In genomic region chr1:93661829-93662474, GRCh38 we compare ENCODE assay signal across 9 cellular contexts. TPM values are rescaled to one million over a fixed set of nuclear protein-coding genes. Genes with fewer than 3 reads are reported as not detected.
A peak's percentile ranks its signal among the peaks of the same experiment; 100 is the strongest.
DNase-seq lines count a peak whose midpoint lies in the region; ATAC-seq and TF ChIP-seq lines count a peak whose summit lies in the region.
"Had no signal": no experiment of that assay in that cellular context is flagged by ENCODE, and none has a peak within 500 bp of the region (broad histone marks: within the 10 kb centered on the region; RNA-seq: fewer than 3 reads in every experiment).

No MANE protein-coding gene starts in this region.

- peaks cover 43% of the 10 kb centered on the region for H3K4me1 Mint-ChIP-seq in GM23338

- H3K27ac ChIP-seq in GM23338 (ENCODE audit: low read depth) (peak overlapping the region; percentile 6), thyroid gland (peak overlapping the region; percentile 84 to 88 (median 85))

- in situ Hi-C loops in SK-MEL-5 (cut with HindIII; ENCODE audit: low pct_unique_long_range_greater_than_20kb, low sequenced_read_pairs), result no loop called here

- no peak for TF ChIP-seq CTCF in GM23338 (conservative IDR thresholded peaks at IDR 0.05; ENCODE audit: low read depth in 2 of 2)
- TF ChIP-seq CTCF in thyroid gland (IDR thresholded peaks at IDR 0.05), result no peak

- H3F3A ChIP-seq in GM23338 (replicated peaks; ENCODE audit: low read depth), result no peaks in the 10 kb centered on the region

- H3K4me1 ChIP-seq in GM23338 (ENCODE audit: insufficient read depth) (peaks cover 28% of the 10 kb centered on the region), thyroid gland (peaks cover 25 to 45% of the 10 kb centered on the region in 2 donors)

- peak in 1 of 2 donors; percentile 34 for TF ChIP-seq POLR2A in thyroid gland (IDR thresholded peaks at IDR 0.05)

- H4K20me1 ChIP-seq in GM23338 (replicated peaks; ENCODE audit: insufficient read depth), result no peaks in the 10 kb centered on the region

- no peak overlapping the region for H2AFZ ChIP-seq in GM23338

- H3K4me3 Mint-ChIP-seq in GM23338, result no peak overlapping the region
- H3K4me3 Mint-ChIP-seq: stimulated activated naive CD8-positive, alpha-beta T cell treated with anti-CD3 and anti-CD28 coated beads, Interleukin-15, Interleukin-2, amounts not matched to agents 100 ng/mL and 50 ng/mL, for 24 hours had no signal

- H3K36me3 Mint-ChIP-seq in GM23338 (ENCODE audit: low read depth), result peaks cover 22% of the 10 kb centered on the region

- peaks cover 7% of the 10 kb centered on the region for H3K79me2 ChIP-seq in GM23338 (replicated peaks; ENCODE audit: insufficient read depth)

- no peaks in the 10 kb centered on the region for H3K9me3 ChIP-seq in thyroid gland

- no peak for DNase-seq in GM23338 (ENCODE audit: low spot score)
- peak; percentile 41 for DNase-seq in SK-MEL-5 (ENCODE audit: low read depth, low spot score)
- DNase-seq in fibroblast of the conjunctiva (ENCODE audit: low read depth), result peak; percentile 61
- peak; percentile 49 to 50 for DNase-seq in thyroid gland
- DNase-seq in NCI-H510A treated with DMSO at 0.1 percent for 48 hours (lab: John Stamatoyannopoulos, UW), result no peak
- DNase-seq in stimulated activated CD4-positive, alpha-beta T cell treated with anti-CD3 and anti-CD28 coated beads, Interleukin-4, amount 100 ng/mL, for 24 hours, result no peak

- no peaks in the 10 kb centered on the region for H3K27me3 ChIP-seq in GM23338 (ENCODE audit: insufficient read depth)
- no peaks in the 10 kb centered on the region for H3K27me3 ChIP-seq in thyroid gland

- peak overlapping the region; percentile 80 for H3K27ac Mint-ChIP-seq in GM23338
- H3K27ac Mint-ChIP-seq: stimulated activated naive CD8-positive, alpha-beta T cell treated with anti-CD3 and anti-CD28 coated beads, Interleukin-15, Interleukin-2, amounts not matched to agents 100 ng/mL and 50 ng/mL, for 24 hours had no signal

- no peaks in the 10 kb centered on the region for H3K9me2 ChIP-seq in GM23338 (ENCODE audit: insufficient read depth)

- no peak overlapping the region for H3K4me3 ChIP-seq in GM23338
- no peak overlapping the region for H3K4me3 ChIP-seq in thyroid gland (replicated peaks in 1 of 3)

- no peaks in the 10 kb centered on the region for H3K36me3 ChIP-seq in GM23338 (ENCODE audit: insufficient read depth)
- H3K36me3 ChIP-seq in thyroid gland, result no peaks in the 10 kb centered on the region

- no peak overlapping the region for H3K4me2 ChIP-seq in GM23338

- WGBS in thyroid gland, 2 donors, result 33 to 37% methylated on average over 7 of the region's 7 CpGs

- intact Hi-C loops in thyroid gland (cut with DNase I), result no loop called here

- H3K27me3 Mint-ChIP-seq in GM23338 (ENCODE audit: insufficient read depth, low read depth, poor library complexity), result peaks cover 7% of the 10 kb centered on the region
- H3K27me3 Mint-ChIP-seq: stimulated activated naive CD8-positive, alpha-beta T cell treated with anti-CD3 and anti-CD28 coated beads, Interleukin-15, Interleukin-2, amounts not matched to agents 100 ng/mL and 50 ng/mL, for 24 hours had no signal

- no peak for ATAC-seq in GM23338
- no peak for ATAC-seq in HG03095 (IDR thresholded peaks at IDR 0.05; ENCODE audit: unreplicated experiment)
- no peak for ATAC-seq in GM21381 (IDR thresholded peaks at IDR 0.05; ENCODE audit: unreplicated experiment)

- H3K9me3 Mint-ChIP-seq in GM23338, result peaks cover 5% of the 10 kb centered on the region; the same call in 2 of the 3 replicates
- H3K9me3 Mint-ChIP-seq: stimulated activated naive CD8-positive, alpha-beta T cell treated with anti-CD3 and anti-CD28 coated beads, Interleukin-15, Interleukin-2, amounts not matched to agents 100 ng/mL and 50 ng/mL, for 24 hours had no signal

TF ChIP-seq in GM23338, 12 proteins besides CTCF, POLR2A, EP300 and RAD21:
- no peak for TF ChIP-seq CREB1 (CRISPR knock-in tag; IDR thresholded peaks at IDR 0.05; ENCODE audit: low read depth)
- no peak for TF ChIP-seq REST (IDR thresholded peaks at IDR 0.05; ENCODE audit: unreplicated experiment)
- TF ChIP-seq JUNB (IDR thresholded peaks at IDR 0.05; ENCODE audit: unreplicated experiment), result no peak
- TF ChIP-seq ZNF114 (CRISPR knock-in tag; IDR thresholded peaks at IDR 0.05), result no peak

RNA-seq across cellular contexts. Expression of gene BCAR3, which starts 19.7 kb away (rescaled TPM):
- total RNA-seq in GM23338 (2014; rRNA removed; shearing (Covaris generic)), result 9.7 and 10.5 TPM in 2 replicates
- 5.4 and 5.5 TPM in 2 replicates for polyA plus RNA-seq in GM23338 (2016; fragmentation: Nextera tagmentation; extraction: Ambion mirVana)
- total RNA-seq in SK-MEL-5 (2014; rRNA removed; shearing (Covaris generic)), result 34.5 and 36.9 TPM in 2 replicates
- 26.4 and 30.1 TPM in 2 replicates for polyA plus RNA-seq in SK-MEL-5 (2015; cell fraction: cytosol; rRNA removed)
- polyA plus RNA-seq in SK-MEL-5 (2015; cell fraction: nucleus; rRNA removed), result 20.5 and 22.6 TPM in 2 replicates
- total RNA-seq in thyroid gland, result 10 to 100 TPM; 29.6 to 46.7 (median 37.0) TPM

Comparison
In these comparisons a context has a peak if more than half of its experiments do, and no peak if none do; other contexts are left out.
1. DNase-seq: peak in SK-MEL-5 (single experiment), fibroblast of the conjunctiva (single experiment) and thyroid gland (2 of 2); none in GM23338 (single experiment), NCI-H510A treated with DMSO at 0.1 percent for 48 hours (single experiment) and stimulated activated CD4-positive, alpha-beta T cell treated with anti-CD3 and anti-CD28 coated beads, Interleukin-4, amount 100 ng/mL, for 24 hours (single experiment).